Comparison of ENCODE assay signal across 1 cellular context in genomic region chr10:25689346-25690095, GRCh38.
TF ChIP-seq lines count a peak whose summit lies in the region.

No MANE protein-coding gene starts in this region.

TF ChIP-seq in WTC11, 78 proteins besides CTCF, POLR2A, EP300 and RAD21 (continued from another document):
- TF ChIP-seq ZMAT4 (CRISPR knock-in tag; IDR thresholded peaks at IDR 0.05) (no peak), CREB1 (CRISPR knock-in tag; IDR thresholded peaks at IDR 0.05) (no peak)
TF ChIP-seq in WTC11: peak in this region for 0.
